ENCODE assay signal across 8 cellular contexts in genomic region chr1:54405894-54406293, GRCh38. TPM values are rescaled to one million over a fixed set of nuclear protein-coding genes. Genes with fewer than 3 reads are reported as not detected.
DNase-seq lines count a peak whose midpoint lies in the region; ATAC-seq and TF ChIP-seq lines count a peak whose summit lies in the region.

No MANE protein-coding gene starts in this region.

- peaks cover 30 to 41% of the 10 kb centered on the region in 2 experiments for H3K4me1 ChIP-seq in HCT116 (ENCODE audit: control insufficient read depth in 1 of 2, insufficient read depth in 2 of 2, low read length in 2 of 2)

- H3K4me2 ChIP-seq in HCT116 (ENCODE audit: low read length) = peak overlapping the region; percentile 40; the same call in 1 of the 2 replicates

- CTCF ChIA-PET in AG04450 (lab: Charles Lee) = interaction anchor here (0.5 to 2.3 kb wide), 5 partner anchors 81 to 204 kb away, joined by 3 to 38 read pairs (median 4); no protein-coding TSS in a partner anchor
- CTCF ChIA-PET in HCT116 (lab: Charles Lee) = interaction anchor here (0.7 kb wide), 1 partner anchor 83 kb away, joined by 11 read pairs; no protein-coding TSS in a partner anchor
- CTCF ChIA-PET in MCF 10A (lab: Yijun Ruan, JAX) = interaction anchor here (0.9 to 2.0 kb wide), 5 partner anchors 9 to 345 kb away, joined by 3 to 12 read pairs (median 4); no protein-coding TSS in a partner anchor

- H3K4me3 Mint-ChIP-seq in MCF 10A (ENCODE audit: unreplicated experiment) = peak overlapping the region; percentile 83
- peak overlapping the region in 6 of 10 donors; percentile 14 to 91 (median 72) for H3K4me3 Mint-ChIP-seq in naive thymus-derived CD8-positive, alpha-beta T cell

- ATAC-seq in HCT116 (peak; percentile 39; the same call in 1 of the 2 replicates), GM18517 (IDR thresholded peaks at IDR 0.05; ENCODE audit: unreplicated experiment) (no peak), GM19455 (IDR thresholded peaks at IDR 0.05; ENCODE audit: unreplicated experiment) (no peak)
- ATAC-seq in naive thymus-derived CD8-positive, alpha-beta T cell = no peak

- H3K27ac Mint-ChIP-seq in MCF 10A (ENCODE audit: low read depth, unreplicated experiment) = no peak overlapping the region
- H3K27ac Mint-ChIP-seq in naive thymus-derived CD8-positive, alpha-beta T cell = no peak overlapping the region

- peaks cover 8% of the 10 kb centered on the region for H3K36me3 Mint-ChIP-seq in MCF 10A (ENCODE audit: insufficient read depth, unreplicated experiment)
- peaks cover 5 to 28% (median 14%) of the 10 kb centered on the region in 3 donors for H3K36me3 Mint-ChIP-seq in naive thymus-derived CD8-positive, alpha-beta T cell

- H2AFZ ChIP-seq in HCT116 (ENCODE audit: low read depth, low read length, poor library complexity, severe bottlenecking) = no peak overlapping the region

- H3K27me3 Mint-ChIP-seq in MCF 10A (ENCODE audit: insufficient read depth, unreplicated experiment) = no peaks in the 10 kb centered on the region
- H3K27me3 Mint-ChIP-seq in naive thymus-derived CD8-positive, alpha-beta T cell = no peaks in the 10 kb centered on the region

- POLR2A ChIA-PET in AG04450 (lab: Yijun Ruan, JAX) (interaction anchor here (1.3 to 2.3 kb wide), 2 partner anchors 81 to 83 kb away, joined by 6 to 19 read pairs; no protein-coding TSS in a partner anchor), HCT116 (lab: Charles Lee) (interaction anchor here (0.6 kb wide), 1 partner anchor 83 kb away, joined by 3 read pairs; no protein-coding TSS in a partner anchor), MCF 10A (lab: Yijun Ruan, JAX) (interaction anchor here (0.6 to 2.5 kb wide), 12 partner anchors 56 to 568 kb away, joined by 3 to 123 read pairs (median 3); partner anchors contain the start of genes CYB5RL, MRPL37, TCEANC2 and TMEM59)
- POLR2A ChIA-PET in naive thymus-derived CD8-positive, alpha-beta T cell (lab: Charles Lee) = interaction anchor here (0.5 to 2.3 kb wide), 12 partner anchors 24 to 353 kb away, joined by 3 to 110 read pairs (median 5); partner anchors contain the start of genes CYB5RL, MRPL37, TCEANC2 and TMEM59

- DNase-seq in AG04450 (ENCODE audit: low read depth, low spot score) (no peak), HCT116 (ENCODE audit: low read depth, low spot score) (no peak), MCF 10A (ENCODE audit: unreplicated experiment) (peak; percentile 19), NCI-H510A treated with DMSO at 0.1 percent for 48 hours (lab: John Stamatoyannopoulos, UW) (no peak)
- no peak for DNase-seq in naive thymus-derived CD8-positive, alpha-beta T cell
- no peak for DNase-seq in activated effector memory CD4-positive, alpha-beta T cell treated with anti-CD3 and anti-CD28 coated beads, Interleukin-2, amount 50 U/mL, for 16 hours

- H3K79me2 ChIP-seq in HCT116 (ENCODE audit: insufficient read depth, low read length) = no peaks in the 10 kb centered on the region

- BruUV-seq in HCT116 (replicated peaks; lab: Mats Ljungman, UMichigan) (no TSS peak), MCF 10A (replicated peaks; lab: Mats Ljungman, UMichigan) (no TSS peak)

- no peaks in the 10 kb centered on the region for H3K27me3 ChIP-seq in AG04450 (ENCODE audit: control insufficient read depth, insufficient read depth, low read length)
- no peaks in the 10 kb centered on the region for H3K27me3 ChIP-seq in HCT116 (ENCODE audit: insufficient read depth, low read length)

- no peaks in the 10 kb centered on the region; the same call in 1 of the 2 replicates for H3K9me3 ChIP-seq in AG04450 (ENCODE audit: control insufficient read depth, insufficient read depth, low read length)
- no peaks in the 10 kb centered on the region for H3K9me3 ChIP-seq in HCT116 (ENCODE audit: control insufficient read depth in 1 of 2, insufficient read depth in 1 of 2, low read depth in 1 of 2, low read length in 2 of 2)

- no peaks in the 10 kb centered on the region for H3K9me2 ChIP-seq in HCT116 (ENCODE audit: insufficient read depth)

- no peak for TF ChIP-seq RAD21 in HCT116 (IDR thresholded peaks at IDR 0.05; ENCODE audit: low read depth)

- H3K9ac ChIP-seq in HCT116 (ENCODE audit: low read length) = no peak overlapping the region

- H3K36me3 ChIP-seq in HCT116 (ENCODE audit: control insufficient read depth in 1 of 2, insufficient read depth in 2 of 2, low read length in 2 of 2) = peaks cover 9 to 10% of the 10 kb centered on the region in 2 experiments; a peak in 3 of 4 replicates

- no peak for TF ChIP-seq POLR2A in HCT116 (IDR thresholded peaks at IDR 0.05; ENCODE audit: borderline replicate concordance, extremely low read depth, insufficient read depth, insufficient read length)

- no peak for TF ChIP-seq CTCF in AG04450 (IDR thresholded peaks at IDR 0.05; ENCODE audit: low read depth, low read length)
- no peak for TF ChIP-seq CTCF in HCT116 (IDR thresholded peaks at IDR 0.05 in 2 of 3, conservative IDR thresholded peaks at IDR 0.05 in 1 of 3; ENCODE audit: borderline replicate concordance in 1 of 3, insufficient read depth in 1 of 3, low read depth in 2 of 3, low read length in 2 of 3)
- TF ChIP-seq CTCF in MCF 10A (IDR thresholded peaks at IDR 0.05; ENCODE audit: unreplicated experiment) = no peak

- H3K9me3 Mint-ChIP-seq in MCF 10A (ENCODE audit: unreplicated experiment) = no peaks in the 10 kb centered on the region
- no peaks in the 10 kb centered on the region for H3K9me3 Mint-ChIP-seq in naive thymus-derived CD8-positive, alpha-beta T cell

- intact Hi-C loops in HCT116 (cut with micrococcal nuclease) = loop anchor here (2.0 to 10.0 kb wide), 4 partner anchors 201 to 544 kb away; partner anchors contain the start of genes CYB5RL and MRPL37
- intact Hi-C loops in MCF 10A (cut with micrococcal nuclease) = loop anchor here (5.0 kb wide), 1 partner anchor 334 kb away; no protein-coding TSS in a partner anchor

- RAD21 ChIA-PET in HCT116 (lab: Charles Lee; ENCODE audit: low non-redundant PET in 1 of 2, low total read pairs in 2 of 2, uncharacterized antibody in 2 of 2, unreplicated experiment in 2 of 2) = interaction anchor here (0.9 to 2.3 kb wide), 3 partner anchors 82 to 83 kb away, joined by 3 to 9 read pairs (median 4); no protein-coding TSS in a partner anchor

- H3K4me3 ChIP-seq in AG04450 (ENCODE audit: low read depth, low read length) = peak overlapping the region; percentile 79
- H3K4me3 ChIP-seq in HCT116 (replicated peaks in 1 of 2; ENCODE audit: low read depth in 1 of 2, low read length in 2 of 2) = peak overlapping the region; percentile 49 to 70

- H3K4me1 Mint-ChIP-seq in MCF 10A (ENCODE audit: insufficient read depth, unreplicated experiment) = peaks cover 28% of the 10 kb centered on the region
- peaks cover 45 to 73% (median 68%) of the 10 kb centered on the region in 4 donors for H3K4me1 Mint-ChIP-seq in naive thymus-derived CD8-positive, alpha-beta T cell

- H3K27ac ChIP-seq in AG04450 (ENCODE audit: low read depth, low read length) = no peak overlapping the region
- H3K27ac ChIP-seq in HCT116 (ENCODE audit: low read depth, low read length) = peak overlapping the region; percentile 87; the same call in 1 of the 2 replicates

- H4K20me1 ChIP-seq in HCT116 (ENCODE audit: insufficient read depth) = no peaks in the 10 kb centered on the region

TF ChIP-seq in HCT116, 20 proteins besides CTCF, POLR2A, EP300 and RAD21:
- no peak for TF ChIP-seq ATF3 (IDR thresholded peaks at IDR 0.05)

RNA-seq across cellular contexts. Expression of gene SSBP3, which starts 0.3 kb away (rescaled TPM):
- 33.8 and 34.3 TPM in 2 replicates for polyA plus RNA-seq in AG04450 (2011; rRNA removed)
- 19.6 and 21.8 TPM in 2 replicates for polyA minus RNA-seq in AG04450 (2011; rRNA and poly(A)+ RNA removed)
- total RNA-seq in HCT116 (2021; ENCODE audit: unreplicated experiment) = 37.5 TPM
- 19.1 and 23.8 TPM in 2 replicates for polyA plus RNA-seq in HCT116 (2012)
- 6.5 and 8.6 TPM in 2 replicates for total RNA-seq in MCF 10A (2022)
- 10 to 100 TPM; 88.7 to 93.8 TPM for total RNA-seq in naive thymus-derived CD8-positive, alpha-beta T cell
- polyA plus RNA-seq in naive thymus-derived CD8-positive, alpha-beta T cell = 10 to 100 TPM; 16.1 to 19.8 (median 16.7) TPM
